ENCODE assay signal across 12 cellular contexts in the genomic region with DNA sequence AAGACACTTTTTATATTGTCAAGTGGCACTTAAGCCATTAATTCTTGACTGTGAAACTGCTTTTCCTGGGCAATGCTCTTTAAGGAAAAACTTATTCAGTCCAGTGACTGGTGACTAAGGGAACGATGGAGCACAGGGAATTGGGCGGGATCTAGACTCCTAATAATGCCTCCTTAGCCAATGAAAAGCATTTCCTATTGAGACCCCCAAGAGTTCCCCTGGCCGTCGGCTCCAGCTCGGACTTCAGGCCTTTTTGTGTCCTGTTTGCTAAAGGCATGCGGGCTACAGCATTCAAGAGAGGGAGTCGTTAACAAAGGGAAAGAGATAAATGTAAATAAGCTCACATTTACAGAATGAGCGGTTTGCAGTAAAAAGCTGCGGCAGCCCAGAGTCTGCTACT. TPM values are rescaled to one million over a fixed set of nuclear protein-coding genes. Genes with fewer than 3 reads are reported as not detected.
A peak's percentile ranks its signal among the peaks of the same experiment; 100 is the strongest.
DNase-seq lines count a peak whose midpoint lies in the region; ATAC-seq and TF ChIP-seq lines count a peak whose summit lies in the region.
"Had no signal": no experiment of that assay in that cellular context is flagged by ENCODE, and none has a peak within 500 bp of the region (broad histone marks: within the 10 kb centered on the region; RNA-seq: fewer than 3 reads in every experiment).

A gene with protein sequence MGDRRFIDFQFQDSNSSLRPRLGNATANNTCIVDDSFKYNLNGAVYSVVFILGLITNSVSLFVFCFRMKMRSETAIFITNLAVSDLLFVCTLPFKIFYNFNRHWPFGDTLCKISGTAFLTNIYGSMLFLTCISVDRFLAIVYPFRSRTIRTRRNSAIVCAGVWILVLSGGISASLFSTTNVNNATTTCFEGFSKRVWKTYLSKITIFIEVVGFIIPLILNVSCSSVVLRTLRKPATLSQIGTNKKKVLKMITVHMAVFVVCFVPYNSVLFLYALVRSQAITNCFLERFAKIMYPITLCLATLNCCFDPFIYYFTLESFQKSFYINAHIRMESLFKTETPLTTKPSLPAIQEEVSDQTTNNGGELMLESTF (plus strand): TSS at position 250 of the 400 bp plus-strand sequence. CDS start 7,150 bp downstream, outside the sequence.

- H3K4me1 ChIP-seq in neuron (ENCODE audit: insufficient read depth, low read length): peaks cover 21% of the 10 kb centered on the region

- ATAC-seq in SK-N-SH treated with all-trans-retinoic acid at 6 μM for 48 hours: peak; percentile 43; the same call in 2 of the 3 replicates
- ATAC-seq in left ventricle myocardium superior: peak; percentile 42
- ATAC-seq in activated naive CD4-positive, alpha-beta T cell treated with anti-CD3 and anti-CD28 coated beads, Interleukin-2, amount 50 U/mL, for 72 hours: no peak
- ATAC-seq in HG03196 (IDR thresholded peaks at IDR 0.05; ENCODE audit: unreplicated experiment): no peak
- ATAC-seq in natural killer cell treated with Interleukin-12 subunit alpha and Interleukin-12 subunit beta and Interleukin-15 and Interleukin-18, amount 100 ng/mL, for 72 hours: no peak
- ATAC-seq: stimulated activated effector memory CD8-positive, alpha-beta T cell treated with anti-CD3 and anti-CD28 coated beads, Interleukin-12 subunit alpha, Interleukin-12 subunit beta, amount 100 ng/mL, for 72 hours had no signal

- H3K9me3 Mint-ChIP-seq in activated naive CD4-positive, alpha-beta T cell treated with anti-CD3 and anti-CD28 coated beads, Interleukin-2, amount 50 U/mL, for 72 hours: no peaks in the 10 kb centered on the region
- H3K9me3 Mint-ChIP-seq in natural killer cell treated with Interleukin-12 subunit alpha and Interleukin-12 subunit beta and Interleukin-15 and Interleukin-18, amount 100 ng/mL, for 72 hours: no peaks in the 10 kb centered on the region
- H3K9me3 Mint-ChIP-seq: stimulated activated effector memory CD8-positive, alpha-beta T cell treated with anti-CD3 and anti-CD28 coated beads, Interleukin-12 subunit alpha, Interleukin-12 subunit beta, amount 100 ng/mL, for 72 hours; T-helper 1 cell treated with Interleukin-12 subunit alpha and Interleukin-12 subunit beta and Interleukin-4 antibody, amounts not matched to agents 30 μg/mL and 1 μg/mL, for 36 hours had no signal

- H3K4me1 Mint-ChIP-seq in natural killer cell treated with Interleukin-12 subunit alpha and Interleukin-12 subunit beta and Interleukin-15 and Interleukin-18, amount 100 ng/mL, for 72 hours (ENCODE audit: low read depth in 2 of 2): no peaks in the 10 kb centered on the region
- H3K4me1 Mint-ChIP-seq: CD4-positive, CD25-positive, alpha-beta regulatory T cell; stimulated activated effector memory CD8-positive, alpha-beta T cell treated with anti-CD3 and anti-CD28 coated beads, Interleukin-12 subunit alpha, Interleukin-12 subunit beta, amount 100 ng/mL, for 72 hours had no signal

- H3K36me3 Mint-ChIP-seq in activated naive CD4-positive, alpha-beta T cell treated with anti-CD3 and anti-CD28 coated beads, Interleukin-2, amount 50 U/mL, for 72 hours: no peaks in the 10 kb centered on the region
- H3K36me3 Mint-ChIP-seq in natural killer cell treated with Interleukin-12 subunit alpha and Interleukin-12 subunit beta and Interleukin-15 and Interleukin-18, amount 100 ng/mL, for 72 hours: no peaks in the 10 kb centered on the region
- H3K36me3 Mint-ChIP-seq: CD4-positive, CD25-positive, alpha-beta regulatory T cell; stimulated activated effector memory CD8-positive, alpha-beta T cell treated with anti-CD3 and anti-CD28 coated beads, Interleukin-12 subunit alpha, Interleukin-12 subunit beta, amount 100 ng/mL, for 72 hours had no signal

- intact Hi-C loops in left ventricle myocardium superior (cut with micrococcal nuclease): no loop called here

- no peaks in the 10 kb centered on the region for H3K9me3 ChIP-seq in neuron (ENCODE audit: low read length)

- H3K27me3 Mint-ChIP-seq in natural killer cell treated with Interleukin-12 subunit alpha and Interleukin-12 subunit beta and Interleukin-15 and Interleukin-18, amount 100 ng/mL, for 72 hours: peaks cover 7 to 19% of the 10 kb centered on the region in 2 donors
- H3K27me3 Mint-ChIP-seq: CD4-positive, CD25-positive, alpha-beta regulatory T cell had no signal

- no peaks in the 10 kb centered on the region for H3K36me3 ChIP-seq in neuron (ENCODE audit: insufficient read depth, low read length)

- DNase-seq in AG08395 (ENCODE audit: low spot score) (peak; percentile 9), left ventricle myocardium superior (peak; percentile 17), NK-92 (lab: John Stamatoyannopoulos, UW; ENCODE audit: unreplicated experiment) (no peak)
- DNase-seq in activated naive CD4-positive, alpha-beta T cell treated with anti-CD3 and anti-CD28 coated beads, Interleukin-2, amount 50 U/mL, for 72 hours (ENCODE audit: low spot score in 2 of 2): no peak
- DNase-seq in natural killer cell treated with Interleukin-12 subunit alpha and Interleukin-12 subunit beta and Interleukin-15 and Interleukin-18, amount 100 ng/mL, for 72 hours (ENCODE audit: low spot score): no peak
- DNase-seq: CD4-positive, CD25-positive, alpha-beta regulatory T cell; NCI-H2171 treated with DMSO at 0.1 percent for 48 hours had no signal

- H3K27ac Mint-ChIP-seq in activated naive CD4-positive, alpha-beta T cell treated with anti-CD3 and anti-CD28 coated beads, Interleukin-2, amount 50 U/mL, for 72 hours: no peak within 1 kb of the TSS
- H3K27ac Mint-ChIP-seq in natural killer cell treated with Interleukin-12 subunit alpha and Interleukin-12 subunit beta and Interleukin-15 and Interleukin-18, amount 100 ng/mL, for 72 hours: no peak within 1 kb of the TSS
- H3K27ac Mint-ChIP-seq: CD4-positive, CD25-positive, alpha-beta regulatory T cell; stimulated activated effector memory CD8-positive, alpha-beta T cell treated with anti-CD3 and anti-CD28 coated beads, Interleukin-12 subunit alpha, Interleukin-12 subunit beta, amount 100 ng/mL, for 72 hours; T-helper 1 cell treated with Interleukin-12 subunit alpha and Interleukin-12 subunit beta and Interleukin-4 antibody, amounts not matched to agents 30 μg/mL and 1 μg/mL, for 36 hours had no signal

- H2AFZ ChIP-seq in neuron (ENCODE audit: low read depth, low read length): no peak within 1 kb of the TSS

- H3K4me3 ChIP-seq in neuron (ENCODE audit: low read length): peak within 1 kb of the TSS; percentile 77

- H3K4me3 Mint-ChIP-seq in natural killer cell treated with Interleukin-12 subunit alpha and Interleukin-12 subunit beta and Interleukin-15 and Interleukin-18, amount 100 ng/mL, for 72 hours: no peak within 1 kb of the TSS
- H3K4me3 Mint-ChIP-seq: CD4-positive, CD25-positive, alpha-beta regulatory T cell; stimulated activated effector memory CD8-positive, alpha-beta T cell treated with anti-CD3 and anti-CD28 coated beads, Interleukin-12 subunit alpha, Interleukin-12 subunit beta, amount 100 ng/mL, for 72 hours; T-helper 1 cell treated with Interleukin-12 subunit alpha and Interleukin-12 subunit beta and Interleukin-4 antibody, amounts not matched to agents 30 μg/mL and 1 μg/mL, for 36 hours had no signal

- H3K27me3 ChIP-seq in neuron (ENCODE audit: insufficient read depth, low read length): no peaks in the 10 kb centered on the region

TF ChIP-seq in SK-N-SH treated with all-trans-retinoic acid at 6 μM for 48 hours, 23 proteins besides CTCF, POLR2A, EP300 and RAD21 (continues in another document):
- TF ChIP-seq ISL1 (CRISPR knock-in tag; IDR thresholded peaks at IDR 0.05): no peak
- TF ChIP-seq, protein P1, sequence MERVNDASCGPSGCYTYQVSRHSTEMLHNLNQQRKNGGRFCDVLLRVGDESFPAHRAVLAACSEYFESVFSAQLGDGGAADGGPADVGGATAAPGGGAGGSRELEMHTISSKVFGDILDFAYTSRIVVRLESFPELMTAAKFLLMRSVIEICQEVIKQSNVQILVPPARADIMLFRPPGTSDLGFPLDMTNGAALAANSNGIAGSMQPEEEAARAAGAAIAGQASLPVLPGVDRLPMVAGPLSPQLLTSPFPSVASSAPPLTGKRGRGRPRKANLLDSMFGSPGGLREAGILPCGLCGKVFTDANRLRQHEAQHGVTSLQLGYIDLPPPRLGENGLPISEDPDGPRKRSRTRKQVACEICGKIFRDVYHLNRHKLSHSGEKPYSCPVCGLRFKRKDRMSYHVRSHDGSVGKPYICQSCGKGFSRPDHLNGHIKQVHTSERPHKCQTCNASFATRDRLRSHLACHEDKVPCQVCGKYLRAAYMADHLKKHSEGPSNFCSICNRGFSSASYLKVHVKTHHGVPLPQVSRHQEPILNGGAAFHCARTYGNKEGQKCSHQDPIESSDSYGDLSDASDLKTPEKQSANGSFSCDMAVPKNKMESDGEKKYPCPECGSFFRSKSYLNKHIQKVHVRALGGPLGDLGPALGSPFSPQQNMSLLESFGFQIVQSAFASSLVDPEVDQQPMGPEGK (CRISPR knock-in tag; IDR thresholded peaks at IDR 0.05; ENCODE audit: borderline replicate concordance): no peak
- no peak for TF ChIP-seq ZC3H10 (CRISPR knock-in tag; IDR thresholded peaks at IDR 0.05)
- no peak for TF ChIP-seq CSDC2 (CRISPR knock-in tag; IDR thresholded peaks at IDR 0.05)
- TF ChIP-seq, protein P2, sequence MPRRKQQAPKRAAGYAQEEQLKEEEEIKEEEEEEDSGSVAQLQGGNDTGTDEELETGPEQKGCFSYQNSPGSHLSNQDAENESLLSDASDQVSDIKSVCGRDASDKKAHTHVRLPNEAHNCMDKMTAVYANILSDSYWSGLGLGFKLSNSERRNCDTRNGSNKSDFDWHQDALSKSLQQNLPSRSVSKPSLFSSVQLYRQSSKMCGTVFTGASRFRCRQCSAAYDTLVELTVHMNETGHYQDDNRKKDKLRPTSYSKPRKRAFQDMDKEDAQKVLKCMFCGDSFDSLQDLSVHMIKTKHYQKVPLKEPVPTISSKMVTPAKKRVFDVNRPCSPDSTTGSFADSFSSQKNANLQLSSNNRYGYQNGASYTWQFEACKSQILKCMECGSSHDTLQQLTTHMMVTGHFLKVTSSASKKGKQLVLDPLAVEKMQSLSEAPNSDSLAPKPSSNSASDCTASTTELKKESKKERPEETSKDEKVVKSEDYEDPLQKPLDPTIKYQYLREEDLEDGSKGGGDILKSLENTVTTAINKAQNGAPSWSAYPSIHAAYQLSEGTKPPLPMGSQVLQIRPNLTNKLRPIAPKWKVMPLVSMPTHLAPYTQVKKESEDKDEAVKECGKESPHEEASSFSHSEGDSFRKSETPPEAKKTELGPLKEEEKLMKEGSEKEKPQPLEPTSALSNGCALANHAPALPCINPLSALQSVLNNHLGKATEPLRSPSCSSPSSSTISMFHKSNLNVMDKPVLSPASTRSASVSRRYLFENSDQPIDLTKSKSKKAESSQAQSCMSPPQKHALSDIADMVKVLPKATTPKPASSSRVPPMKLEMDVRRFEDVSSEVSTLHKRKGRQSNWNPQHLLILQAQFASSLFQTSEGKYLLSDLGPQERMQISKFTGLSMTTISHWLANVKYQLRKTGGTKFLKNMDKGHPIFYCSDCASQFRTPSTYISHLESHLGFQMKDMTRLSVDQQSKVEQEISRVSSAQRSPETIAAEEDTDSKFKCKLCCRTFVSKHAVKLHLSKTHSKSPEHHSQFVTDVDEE (CRISPR knock-in tag; IDR thresholded peaks at IDR 0.05): no peak
- no peak for TF ChIP-seq ZFP30 (CRISPR knock-in tag; IDR thresholded peaks at IDR 0.05)

RNA-seq across cellular contexts. Expression of the gene that starts here (rescaled TPM):
- 0.15 TPM for total RNA-seq in left ventricle myocardium superior
- not detected for total RNA-seq in activated naive CD4-positive, alpha-beta T cell treated with anti-CD3 and anti-CD28 coated beads, Interleukin-2, amount 50 U/mL, for 72 hours
- not detected for total RNA-seq in natural killer cell treated with Interleukin-12 subunit alpha and Interleukin-12 subunit beta and Interleukin-15 and Interleukin-18, amount 100 ng/mL, for 72 hours
- total RNA-seq: CD4-positive, CD25-positive, alpha-beta regulatory T cell had no signal

Comparison
In these comparisons a context has a peak if more than half of its experiments do, and no peak if none do; other contexts are left out.
1. Peak in DNase-seq and ATAC-seq in left ventricle myocardium superior; RNA of the gene not detected or under 1 TPM.